1 cellular context compared by ENCODE assay signal in the genomic region with DNA sequence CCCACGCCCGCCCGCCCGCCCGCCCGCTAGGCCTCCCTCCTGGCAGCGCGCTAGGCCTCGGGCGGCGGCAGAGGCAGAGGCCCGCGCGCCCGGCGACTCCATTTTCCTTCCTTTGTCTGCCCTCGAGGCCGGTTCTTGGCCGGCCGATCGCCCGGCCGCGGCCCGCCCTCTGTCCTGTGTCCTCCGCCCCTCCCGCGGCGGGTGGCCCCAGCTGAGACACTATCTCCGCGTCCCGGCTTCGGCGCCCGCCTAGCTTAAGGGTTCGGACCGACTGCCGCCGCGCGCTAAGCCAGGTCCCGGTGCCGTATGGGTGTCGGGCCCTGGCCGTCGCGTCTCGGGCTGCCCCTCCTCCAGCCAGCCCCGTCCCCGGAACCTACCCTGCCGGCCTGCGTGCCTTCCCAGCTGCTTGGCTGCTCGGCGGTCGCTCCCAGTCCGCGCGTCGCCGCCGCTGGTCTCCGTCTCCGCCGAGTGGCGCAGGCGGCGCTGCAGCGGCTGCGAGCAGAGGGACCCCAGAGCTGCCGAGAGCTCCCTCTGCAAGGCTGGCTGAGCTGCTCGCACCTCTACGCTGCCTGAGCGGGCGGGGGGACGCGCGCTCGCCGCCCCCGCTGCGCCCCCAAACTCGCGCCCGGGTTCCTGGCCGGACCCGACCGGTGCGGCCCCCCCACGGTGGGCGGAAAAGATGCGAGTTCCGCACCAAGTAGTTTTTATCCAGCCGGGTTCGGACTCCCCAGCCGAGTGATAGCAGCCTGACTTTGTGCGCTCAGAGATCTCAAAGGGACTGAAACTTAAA.
TF ChIP-seq lines count a peak whose summit lies in the region.

No MANE protein-coding gene starts in this region.

TF ChIP-seq in K562, 482 proteins besides CTCF, POLR2A, EP300 and RAD21 (continued from another document):
- TF ChIP-seq, protein P1, sequence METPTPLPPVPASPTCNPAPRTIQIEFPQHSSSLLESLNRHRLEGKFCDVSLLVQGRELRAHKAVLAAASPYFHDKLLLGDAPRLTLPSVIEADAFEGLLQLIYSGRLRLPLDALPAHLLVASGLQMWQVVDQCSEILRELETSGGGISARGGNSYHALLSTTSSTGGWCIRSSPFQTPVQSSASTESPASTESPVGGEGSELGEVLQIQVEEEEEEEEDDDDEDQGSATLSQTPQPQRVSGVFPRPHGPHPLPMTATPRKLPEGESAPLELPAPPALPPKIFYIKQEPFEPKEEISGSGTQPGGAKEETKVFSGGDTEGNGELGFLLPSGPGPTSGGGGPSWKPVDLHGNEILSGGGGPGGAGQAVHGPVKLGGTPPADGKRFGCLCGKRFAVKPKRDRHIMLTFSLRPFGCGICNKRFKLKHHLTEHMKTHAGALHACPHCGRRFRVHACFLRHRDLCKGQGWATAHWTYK (CRISPR knock-in tag; IDR thresholded peaks at IDR 0.05), result peak; percentile 71
- TF ChIP-seq MEF2D (tag; conservative IDR thresholded peaks at IDR 0.05; ENCODE audit: low read depth), result no peak
- TF ChIP-seq, protein P2, sequence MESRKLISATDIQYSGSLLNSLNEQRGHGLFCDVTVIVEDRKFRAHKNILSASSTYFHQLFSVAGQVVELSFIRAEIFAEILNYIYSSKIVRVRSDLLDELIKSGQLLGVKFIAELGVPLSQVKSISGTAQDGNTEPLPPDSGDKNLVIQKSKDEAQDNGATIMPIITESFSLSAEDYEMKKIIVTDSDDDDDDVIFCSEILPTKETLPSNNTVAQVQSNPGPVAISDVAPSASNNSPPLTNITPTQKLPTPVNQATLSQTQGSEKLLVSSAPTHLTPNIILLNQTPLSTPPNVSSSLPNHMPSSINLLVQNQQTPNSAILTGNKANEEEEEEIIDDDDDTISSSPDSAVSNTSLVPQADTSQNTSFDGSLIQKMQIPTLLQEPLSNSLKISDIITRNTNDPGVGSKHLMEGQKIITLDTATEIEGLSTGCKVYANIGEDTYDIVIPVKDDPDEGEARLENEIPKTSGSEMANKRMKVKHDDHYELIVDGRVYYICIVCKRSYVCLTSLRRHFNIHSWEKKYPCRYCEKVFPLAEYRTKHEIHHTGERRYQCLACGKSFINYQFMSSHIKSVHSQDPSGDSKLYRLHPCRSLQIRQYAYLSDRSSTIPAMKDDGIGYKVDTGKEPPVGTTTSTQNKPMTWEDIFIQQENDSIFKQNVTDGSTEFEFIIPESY (CRISPR knock-in tag; IDR thresholded peaks at IDR 0.05), result peak; percentile 50; the same call in 1 of the 2 replicates
- TF ChIP-seq, protein P3, sequence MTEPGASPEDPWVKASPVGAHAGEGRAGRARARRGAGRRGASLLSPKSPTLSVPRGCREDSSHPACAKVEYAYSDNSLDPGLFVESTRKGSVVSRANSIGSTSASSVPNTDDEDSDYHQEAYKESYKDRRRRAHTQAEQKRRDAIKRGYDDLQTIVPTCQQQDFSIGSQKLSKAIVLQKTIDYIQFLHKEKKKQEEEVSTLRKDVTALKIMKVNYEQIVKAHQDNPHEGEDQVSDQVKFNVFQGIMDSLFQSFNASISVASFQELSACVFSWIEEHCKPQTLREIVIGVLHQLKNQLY (CRISPR knock-in tag; conservative IDR thresholded peaks at IDR 0.05), result peak in 1 of 2 experiments; percentile 62; a peak in 1 of 4 replicates
- TF ChIP-seq, protein P4, sequence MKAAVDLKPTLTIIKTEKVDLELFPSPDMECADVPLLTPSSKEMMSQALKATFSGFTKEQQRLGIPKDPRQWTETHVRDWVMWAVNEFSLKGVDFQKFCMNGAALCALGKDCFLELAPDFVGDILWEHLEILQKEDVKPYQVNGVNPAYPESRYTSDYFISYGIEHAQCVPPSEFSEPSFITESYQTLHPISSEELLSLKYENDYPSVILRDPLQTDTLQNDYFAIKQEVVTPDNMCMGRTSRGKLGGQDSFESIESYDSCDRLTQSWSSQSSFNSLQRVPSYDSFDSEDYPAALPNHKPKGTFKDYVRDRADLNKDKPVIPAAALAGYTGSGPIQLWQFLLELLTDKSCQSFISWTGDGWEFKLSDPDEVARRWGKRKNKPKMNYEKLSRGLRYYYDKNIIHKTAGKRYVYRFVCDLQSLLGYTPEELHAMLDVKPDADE (conservative IDR thresholded peaks at IDR 0.05; ENCODE audit: control insufficient read depth, low read depth, low read length), result 0 out of 2 replicates have a peak, but pooled peaks have one; percentile 33
- peak; percentile 90; the same call in 1 of the 2 replicates for TF ChIP-seq GTF2E2 (tag; IDR thresholded peaks at IDR 0.05)
- 0 out of 2 replicates have a peak, but pooled peaks have one; percentile 63 for TF ChIP-seq IRF2 (CRISPR knock-in tag; IDR thresholded peaks at IDR 0.05)
- peak; percentile 58 for TF ChIP-seq POLR2B (IDR thresholded peaks at IDR 0.05; ENCODE audit: low read depth, partially characterized antibody)
- TF ChIP-seq, protein P5, sequence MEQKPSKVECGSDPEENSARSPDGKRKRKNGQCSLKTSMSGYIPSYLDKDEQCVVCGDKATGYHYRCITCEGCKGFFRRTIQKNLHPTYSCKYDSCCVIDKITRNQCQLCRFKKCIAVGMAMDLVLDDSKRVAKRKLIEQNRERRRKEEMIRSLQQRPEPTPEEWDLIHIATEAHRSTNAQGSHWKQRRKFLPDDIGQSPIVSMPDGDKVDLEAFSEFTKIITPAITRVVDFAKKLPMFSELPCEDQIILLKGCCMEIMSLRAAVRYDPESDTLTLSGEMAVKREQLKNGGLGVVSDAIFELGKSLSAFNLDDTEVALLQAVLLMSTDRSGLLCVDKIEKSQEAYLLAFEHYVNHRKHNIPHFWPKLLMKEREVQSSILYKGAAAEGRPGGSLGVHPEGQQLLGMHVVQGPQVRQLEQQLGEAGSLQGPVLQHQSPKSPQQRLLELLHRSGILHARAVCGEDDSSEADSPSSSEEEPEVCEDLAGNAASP (IDR thresholded peaks at IDR 0.05), result no peak
- TF ChIP-seq HDAC8 (tag; IDR thresholded peaks at IDR 0.05), result no peak
- TF ChIP-seq TFAP4 (CRISPR knock-in tag; IDR thresholded peaks at IDR 0.05; ENCODE audit: borderline replicate concordance), result peak; percentile 97
- no peak for TF ChIP-seq ZNF644 (tag; IDR thresholded peaks at IDR 0.05; ENCODE audit: low read depth)
- no peak for TF ChIP-seq THRAP3 (IDR thresholded peaks at IDR 0.05; ENCODE audit: borderline replicate concordance)
- no peak for TF ChIP-seq ASH1L (IDR thresholded peaks at IDR 0.05; ENCODE audit: borderline replicate concordance, low read depth, partially characterized antibody)
- TF ChIP-seq ZNF75A (CRISPR knock-in tag; IDR thresholded peaks at IDR 0.05), result no peak
- TF ChIP-seq SRSF1 (IDR thresholded peaks at IDR 0.05; ENCODE audit: low read depth, low read length), result peak; percentile 48; the same call in 1 of the 2 replicates
- peak; percentile 67; the same call in 1 of the 2 replicates for TF ChIP-seq BRD4 (IDR thresholded peaks at IDR 0.05)
- TF ChIP-seq, protein P6, sequence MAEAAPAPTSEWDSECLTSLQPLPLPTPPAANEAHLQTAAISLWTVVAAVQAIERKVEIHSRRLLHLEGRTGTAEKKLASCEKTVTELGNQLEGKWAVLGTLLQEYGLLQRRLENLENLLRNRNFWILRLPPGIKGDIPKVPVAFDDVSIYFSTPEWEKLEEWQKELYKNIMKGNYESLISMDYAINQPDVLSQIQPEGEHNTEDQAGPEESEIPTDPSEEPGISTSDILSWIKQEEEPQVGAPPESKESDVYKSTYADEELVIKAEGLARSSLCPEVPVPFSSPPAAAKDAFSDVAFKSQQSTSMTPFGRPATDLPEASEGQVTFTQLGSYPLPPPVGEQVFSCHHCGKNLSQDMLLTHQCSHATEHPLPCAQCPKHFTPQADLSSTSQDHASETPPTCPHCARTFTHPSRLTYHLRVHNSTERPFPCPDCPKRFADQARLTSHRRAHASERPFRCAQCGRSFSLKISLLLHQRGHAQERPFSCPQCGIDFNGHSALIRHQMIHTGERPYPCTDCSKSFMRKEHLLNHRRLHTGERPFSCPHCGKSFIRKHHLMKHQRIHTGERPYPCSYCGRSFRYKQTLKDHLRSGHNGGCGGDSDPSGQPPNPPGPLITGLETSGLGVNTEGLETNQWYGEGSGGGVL (CRISPR knock-in tag; IDR thresholded peaks at IDR 0.05), result no peak
- TF ChIP-seq, protein P7, sequence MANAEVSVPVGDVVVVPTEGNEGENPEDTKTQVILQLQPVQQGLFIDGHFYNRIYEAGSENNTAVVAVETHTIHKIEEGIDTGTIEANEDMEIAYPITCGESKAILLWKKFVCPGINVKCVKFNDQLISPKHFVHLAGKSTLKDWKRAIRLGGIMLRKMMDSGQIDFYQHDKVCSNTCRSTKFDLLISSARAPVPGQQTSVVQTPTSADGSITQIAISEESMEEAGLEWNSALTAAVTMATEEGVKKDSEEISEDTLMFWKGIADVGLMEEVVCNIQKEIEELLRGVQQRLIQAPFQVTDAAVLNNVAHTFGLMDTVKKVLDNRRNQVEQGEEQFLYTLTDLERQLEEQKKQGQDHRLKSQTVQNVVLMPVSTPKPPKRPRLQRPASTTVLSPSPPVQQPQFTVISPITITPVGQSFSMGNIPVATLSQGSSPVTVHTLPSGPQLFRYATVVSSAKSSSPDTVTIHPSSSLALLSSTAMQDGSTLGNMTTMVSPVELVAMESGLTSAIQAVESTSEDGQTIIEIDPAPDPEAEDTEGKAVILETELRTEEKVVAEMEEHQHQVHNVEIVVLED (CRISPR knock-in tag; IDR thresholded peaks at IDR 0.05), result peak; percentile 54; the same call in 1 of the 2 replicates
- TF ChIP-seq, protein P8, sequence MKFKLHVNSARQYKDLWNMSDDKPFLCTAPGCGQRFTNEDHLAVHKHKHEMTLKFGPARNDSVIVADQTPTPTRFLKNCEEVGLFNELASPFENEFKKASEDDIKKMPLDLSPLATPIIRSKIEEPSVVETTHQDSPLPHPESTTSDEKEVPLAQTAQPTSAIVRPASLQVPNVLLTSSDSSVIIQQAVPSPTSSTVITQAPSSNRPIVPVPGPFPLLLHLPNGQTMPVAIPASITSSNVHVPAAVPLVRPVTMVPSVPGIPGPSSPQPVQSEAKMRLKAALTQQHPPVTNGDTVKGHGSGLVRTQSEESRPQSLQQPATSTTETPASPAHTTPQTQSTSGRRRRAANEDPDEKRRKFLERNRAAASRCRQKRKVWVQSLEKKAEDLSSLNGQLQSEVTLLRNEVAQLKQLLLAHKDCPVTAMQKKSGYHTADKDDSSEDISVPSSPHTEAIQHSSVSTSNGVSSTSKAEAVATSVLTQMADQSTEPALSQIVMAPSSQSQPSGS (CRISPR knock-in tag; IDR thresholded peaks at IDR 0.05), result 0 out of 2 replicates have a peak, but pooled peaks have one; percentile 43
- no peak for TF ChIP-seq NR2F6 (CRISPR knock-in tag; IDR thresholded peaks at IDR 0.05)
- TF ChIP-seq CHD1 (IDR thresholded peaks at IDR 0.05; ENCODE audit: low read length), result peak; percentile 95
- TF ChIP-seq, protein P9, sequence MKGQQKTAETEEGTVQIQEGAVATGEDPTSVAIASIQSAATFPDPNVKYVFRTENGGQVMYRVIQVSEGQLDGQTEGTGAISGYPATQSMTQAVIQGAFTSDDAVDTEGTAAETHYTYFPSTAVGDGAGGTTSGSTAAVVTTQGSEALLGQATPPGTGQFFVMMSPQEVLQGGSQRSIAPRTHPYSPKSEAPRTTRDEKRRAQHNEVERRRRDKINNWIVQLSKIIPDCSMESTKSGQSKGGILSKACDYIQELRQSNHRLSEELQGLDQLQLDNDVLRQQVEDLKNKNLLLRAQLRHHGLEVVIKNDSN (CRISPR knock-in tag; IDR thresholded peaks at IDR 0.05), result no peak; the same call in 1 of the 2 replicates
- TF ChIP-seq RB1 (IDR thresholded peaks at IDR 0.05; ENCODE audit: low read depth), result peak; percentile 52; the same call in 1 of the 2 replicates
- TF ChIP-seq SMAD4 (CRISPR knock-in tag; conservative IDR thresholded peaks at IDR 0.05), result peak; percentile 79
- peak; percentile 65; the same call in 1 of the 2 replicates for TF ChIP-seq E2F1 (CRISPR knock-in tag; IDR thresholded peaks at IDR 0.05)
- TF ChIP-seq POLR2G (IDR thresholded peaks at IDR 0.05; ENCODE audit: low read depth, low read length), result peak; percentile 86
- TF ChIP-seq, protein P10, sequence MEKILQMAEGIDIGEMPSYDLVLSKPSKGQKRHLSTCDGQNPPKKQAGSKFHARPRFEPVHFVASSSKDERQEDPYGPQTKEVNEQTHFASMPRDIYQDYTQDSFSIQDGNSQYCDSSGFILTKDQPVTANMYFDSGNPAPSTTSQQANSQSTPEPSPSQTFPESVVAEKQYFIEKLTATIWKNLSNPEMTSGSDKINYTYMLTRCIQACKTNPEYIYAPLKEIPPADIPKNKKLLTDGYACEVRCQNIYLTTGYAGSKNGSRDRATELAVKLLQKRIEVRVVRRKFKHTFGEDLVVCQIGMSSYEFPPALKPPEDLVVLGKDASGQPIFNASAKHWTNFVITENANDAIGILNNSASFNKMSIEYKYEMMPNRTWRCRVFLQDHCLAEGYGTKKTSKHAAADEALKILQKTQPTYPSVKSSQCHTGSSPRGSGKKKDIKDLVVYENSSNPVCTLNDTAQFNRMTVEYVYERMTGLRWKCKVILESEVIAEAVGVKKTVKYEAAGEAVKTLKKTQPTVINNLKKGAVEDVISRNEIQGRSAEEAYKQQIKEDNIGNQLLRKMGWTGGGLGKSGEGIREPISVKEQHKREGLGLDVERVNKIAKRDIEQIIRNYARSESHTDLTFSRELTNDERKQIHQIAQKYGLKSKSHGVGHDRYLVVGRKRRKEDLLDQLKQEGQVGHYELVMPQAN (IDR thresholded peaks at IDR 0.05; ENCODE audit: borderline replicate concordance), result peak; percentile 67; the same call in 1 of the 2 replicates
- TF ChIP-seq KLF10 (CRISPR knock-in tag; IDR thresholded peaks at IDR 0.05), result no peak
